Comparison of ENCODE assay signal across 1 cellular context in genomic region chr17:75407655-75408352, GRCh38.
TF ChIP-seq lines count a peak whose summit lies in the region.

No MANE protein-coding gene starts in this region.

TF ChIP-seq in K562, 482 proteins besides CTCF, POLR2A, EP300 and RAD21:
- TF ChIP-seq CHD7 (IDR thresholded peaks at IDR 0.05; ENCODE audit: low read depth, low read length) (no peak), RBM25 (IDR thresholded peaks at IDR 0.05; ENCODE audit: low read depth, low read length, severe bottlenecking) (peak; percentile 94), BCOR (IDR thresholded peaks at IDR 0.05) (peak; percentile 76), HMGN3 (IDR thresholded peaks at IDR 0.05; ENCODE audit: borderline replicate concordance, extremely low read depth, insufficient read length, low read depth, low read length) (no peak), ZBTB33 (CRISPR knock-in tag; IDR thresholded peaks at IDR 0.05) (peak; percentile 80), STAG1 (CRISPR knock-in tag; IDR thresholded peaks at IDR 0.05; ENCODE audit: borderline replicate concordance) (no peak), EZH2 (IDR thresholded peaks at IDR 0.05; ENCODE audit: borderline replicate concordance, low read depth, low read length) (no peak), SIN3B (IDR thresholded peaks at IDR 0.05; ENCODE audit: low read depth) (no peak), ADNP (tag; IDR thresholded peaks at IDR 0.05) (peak; percentile 57), KDM1A (IDR thresholded peaks at IDR 0.05) (peak; percentile 43 to 60)
TF ChIP-seq in K562: peak in this region for 5.
